In the genomic region with DNA sequence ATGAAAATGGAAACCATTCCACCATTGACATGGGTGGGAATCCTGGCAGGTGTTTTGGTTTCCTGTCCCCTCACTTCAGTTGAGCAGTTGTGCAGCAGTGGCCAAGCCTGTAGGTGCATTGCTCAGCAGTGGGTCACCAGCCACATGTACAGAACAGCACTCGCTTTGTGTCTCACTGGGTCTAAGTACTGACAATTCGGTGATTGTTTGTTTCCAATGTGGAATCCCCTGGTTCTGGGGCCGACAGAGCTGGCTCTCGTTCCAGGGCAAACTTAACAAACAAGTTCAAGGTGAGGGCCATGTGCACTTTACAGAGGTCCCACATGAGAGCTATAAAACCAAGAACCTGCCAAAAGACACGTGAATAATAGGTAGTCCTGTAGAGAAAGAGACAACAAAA, we compare ENCODE assay signal across 17 cellular contexts.
"Had no signal": no experiment of that assay in that cellular context is flagged by ENCODE, and none has a peak within 500 bp of the region (broad histone marks: within the 10 kb centered on the region; RNA-seq: fewer than 3 reads in every experiment).

No MANE protein-coding gene starts in this region.

- H3K27ac Mint-ChIP-seq: activated naive CD8-positive, alpha-beta T cell; dendritic cell treated with granulocyte-macrophage colony-stimulating factor and Interleukin-4, amounts not matched to agents 40 ng/mL and 50 ng/mL, for 4 days; effector memory CD8-positive, alpha-beta T cell; memory B cell; naive thymus-derived CD8-positive, alpha-beta T cell had no signal

- H3K4me1 ChIP-seq: foreskin keratinocyte, sigmoid colon had no signal

- H3K9me3 ChIP-seq: sigmoid colon, spleen, stomach had no signal

- H3K9me3 Mint-ChIP-seq: central memory CD8-positive, alpha-beta T cell; dendritic cell treated with granulocyte-macrophage colony-stimulating factor and Interleukin-4, amounts not matched to agents 40 ng/mL and 50 ng/mL, for 4 days; effector memory CD8-positive, alpha-beta T cell; naive thymus-derived CD8-positive, alpha-beta T cell had no signal

- H3K4me3 ChIP-seq: sigmoid colon, spleen, stomach had no signal

- H3K36me3 ChIP-seq: brain microvascular endothelial cell, sigmoid colon, spleen, stomach had no signal

- H3K36me3 Mint-ChIP-seq: activated naive CD8-positive, alpha-beta T cell; memory B cell; naive thymus-derived CD8-positive, alpha-beta T cell had no signal

- H3K27ac ChIP-seq: brain microvascular endothelial cell, foreskin keratinocyte, sigmoid colon, spleen, stomach had no signal

- H3K27me3 Mint-ChIP-seq: activated naive CD8-positive, alpha-beta T cell had no signal

- DNase-seq: activated CD4-positive, alpha-beta T cell treated with anti-CD3 and anti-CD28 coated beads, Interleukin-2, amount 50 U/mL, for 1 hour; activated CD4-positive, CD25-positive, alpha-beta regulatory T cell; activated CD8-positive, alpha-beta memory T cell treated with anti-CD3 and anti-CD28 coated beads for 24 hours; activated gamma-delta T cell treated with Interleukin-2 at 50 U/mL for 16 hours; amniotic stem cell; brain microvascular endothelial cell; effector memory CD8-positive, alpha-beta T cell; foreskin keratinocyte; islet precursor cell; naive thymus-derived CD8-positive, alpha-beta T cell; sigmoid colon; spleen; stomach had no signal

- ATAC-seq: effector memory CD8-positive, alpha-beta T cell; foreskin keratinocyte; naive thymus-derived CD8-positive, alpha-beta T cell had no signal

- H3K4me3 Mint-ChIP-seq: activated naive CD8-positive, alpha-beta T cell; central memory CD8-positive, alpha-beta T cell; dendritic cell treated with granulocyte-macrophage colony-stimulating factor and Interleukin-4, amounts not matched to agents 40 ng/mL and 50 ng/mL, for 4 days; effector memory CD8-positive, alpha-beta T cell; memory B cell; naive thymus-derived CD8-positive, alpha-beta T cell had no signal

- H3K27me3 ChIP-seq: brain microvascular endothelial cell, sigmoid colon, spleen, stomach had no signal

- H3K4me1 Mint-ChIP-seq: central memory CD8-positive, alpha-beta T cell had no signal
